11 cellular contexts compared by ENCODE assay signal in genomic region chr4:97153042-97153441, GRCh38.
DNase-seq lines count a peak whose midpoint lies in the region; ATAC-seq and TF ChIP-seq lines count a peak whose summit lies in the region.
"Had no signal": no experiment of that assay in that cellular context is flagged by ENCODE, and none has a peak within 500 bp of the region (broad histone marks: within the 10 kb centered on the region; RNA-seq: fewer than 3 reads in every experiment).

No MANE protein-coding gene starts in this region.

- H3K27me3 Mint-ChIP-seq in progenitor cell of endocrine pancreas, result no peaks in the 10 kb centered on the region
- H3K27me3 Mint-ChIP-seq: natural killer cell treated with Interleukin-12 subunit alpha and Interleukin-12 subunit beta and Interleukin-15 and Interleukin-18, amount 100 ng/mL, for 72 hours had no signal

- peak; percentile 0 for DNase-seq in NCI-H1694 treated with DMSO at 0.1 percent for 48 hours (lab: John Stamatoyannopoulos, UW)
- DNase-seq in NCI-H1694 (lab: John Stamatoyannopoulos, UW), result no peak
- peak; percentile 6 for DNase-seq in NCI-H748 treated with DMSO at 0.1 percent for 48 hours (lab: John Stamatoyannopoulos, UW)
- DNase-seq in dorsolateral prefrontal cortex, result no peak
- no peak for DNase-seq in progenitor cell of endocrine pancreas (ENCODE audit: low spot score, unreplicated experiment)
- DNase-seq in stimulated activated CD4-positive, alpha-beta T cell treated with anti-CD3 and anti-CD28 coated beads, Interleukin-4, amount 100 ng/mL, for 24 hours, result no peak
- DNase-seq in NCI-H510A treated with DMSO at 0.1 percent for 48 hours (lab: John Stamatoyannopoulos, UW), result no peak
- DNase-seq: MG63 had no signal

- ATAC-seq in GM18858 (IDR thresholded peaks at IDR 0.05; ENCODE audit: unreplicated experiment), result no peak
- ATAC-seq: natural killer cell treated with Interleukin-12 subunit alpha and Interleukin-12 subunit beta and Interleukin-15 and Interleukin-18, amount 100 ng/mL, for 72 hours had no signal

- intact Hi-C loops in dorsolateral prefrontal cortex (cut with DNase I), result loop anchor here in 1 of 2 donors (10.0 kb wide), 1 partner anchor 1998 kb away; no protein-coding TSS in a partner anchor

- H3K9me3 Mint-ChIP-seq in progenitor cell of endocrine pancreas (ENCODE audit: low read depth), result no peaks in the 10 kb centered on the region
- H3K9me3 Mint-ChIP-seq: T-helper 1 cell treated with Interleukin-12 subunit alpha and Interleukin-12 subunit beta and Interleukin-4 antibody, amounts not matched to agents 30 μg/mL and 1 μg/mL, for 36 hours had no signal

- no peaks in the 10 kb centered on the region for H3K27me3 ChIP-seq in dorsolateral prefrontal cortex
- H3K27me3 ChIP-seq: MG63 had no signal

- H3K4me3 Mint-ChIP-seq in progenitor cell of endocrine pancreas (ENCODE audit: low read depth), result no peak overlapping the region
- H3K4me3 Mint-ChIP-seq: natural killer cell treated with Interleukin-12 subunit alpha and Interleukin-12 subunit beta and Interleukin-15 and Interleukin-18, amount 100 ng/mL, for 72 hours; T-helper 1 cell treated with Interleukin-12 subunit alpha and Interleukin-12 subunit beta and Interleukin-4 antibody, amounts not matched to agents 30 μg/mL and 1 μg/mL, for 36 hours had no signal

- H3K27ac Mint-ChIP-seq in progenitor cell of endocrine pancreas, result no peak overlapping the region
- H3K27ac Mint-ChIP-seq: natural killer cell treated with Interleukin-12 subunit alpha and Interleukin-12 subunit beta and Interleukin-15 and Interleukin-18, amount 100 ng/mL, for 72 hours; T-helper 1 cell treated with Interleukin-12 subunit alpha and Interleukin-12 subunit beta and Interleukin-4 antibody, amounts not matched to agents 30 μg/mL and 1 μg/mL, for 36 hours had no signal

- H3K27ac ChIP-seq in dorsolateral prefrontal cortex, result peak overlapping the region in 1 of 59 donors; percentile 58

- H3K4me1 Mint-ChIP-seq in progenitor cell of endocrine pancreas (ENCODE audit: low read depth), result peaks cover 2% of the 10 kb centered on the region

- H3K4me3 ChIP-seq in dorsolateral prefrontal cortex, result no peak overlapping the region
- H3K4me3 ChIP-seq: MG63 had no signal

- TF ChIP-seq CTCF in dorsolateral prefrontal cortex (IDR thresholded peaks at IDR 0.05 in 54 of 56, conservative IDR thresholded peaks at IDR 0.05 in 2 of 56; ENCODE audit: low read depth in 1 of 56, partially characterized antibody in 56 of 56) (peak in 50 of 56 donors; percentile 14 to 58 (median 39)), progenitor cell of endocrine pancreas (IDR thresholded peaks at IDR 0.05; ENCODE audit: unreplicated experiment) (peak; percentile 58)

- no peaks in the 10 kb centered on the region for H3K36me3 Mint-ChIP-seq in progenitor cell of endocrine pancreas (ENCODE audit: insufficient read depth)
- H3K36me3 Mint-ChIP-seq: natural killer cell treated with Interleukin-12 subunit alpha and Interleukin-12 subunit beta and Interleukin-15 and Interleukin-18, amount 100 ng/mL, for 72 hours had no signal

Comparison
In these comparisons a context has a peak if more than half of its experiments do, and no peak if none do; other contexts are left out.
1. DNase-seq: peak in NCI-H1694 treated with DMSO at 0.1 percent for 48 hours (single experiment) and NCI-H748 treated with DMSO at 0.1 percent for 48 hours (single experiment); none in NCI-H1694 (single experiment), dorsolateral prefrontal cortex (0 of 10), progenitor cell of endocrine pancreas (single experiment), stimulated activated CD4-positive, alpha-beta T cell treated with anti-CD3 and anti-CD28 coated beads, Interleukin-4, amount 100 ng/mL, for 24 hours (single experiment) and NCI-H510A treated with DMSO at 0.1 percent for 48 hours (single experiment).